ENCODE assay signal across 8 cellular contexts in genomic region chr6:162727347-162728176, GRCh38.
DNase-seq lines count a peak whose midpoint lies in the region; ATAC-seq lines count a peak whose summit lies in the region.

TSS of gene PACRG (plus strand) at chr6:162727974.
TSS of gene PRKN (minus strand) at chr6:162727766.

- peak within 1 kb of the TSS; percentile 97 for H3K27ac Mint-ChIP-seq in memory B cell

- H3K4me1 ChIP-seq in endocrine pancreas (ENCODE audit: control insufficient read depth, insufficient read depth, low read length), result peaks cover 21% of the 10 kb centered on the region

- peak within 1 kb of the TSS; percentile 90 for H3K4me3 ChIP-seq in endocrine pancreas (ENCODE audit: control insufficient read depth, insufficient read depth, low read length)

- no peaks in the 10 kb centered on the region for H3K36me3 ChIP-seq in endocrine pancreas (ENCODE audit: control insufficient read depth, insufficient read depth, low read length)

- H3K27me3 ChIP-seq in endocrine pancreas (ENCODE audit: control insufficient read depth, insufficient read depth, low read length), result no peaks in the 10 kb centered on the region

- H3K4me3 Mint-ChIP-seq in memory B cell, result peak within 1 kb of the TSS; percentile 100

- ATAC-seq in GM19397 (IDR thresholded peaks at IDR 0.05; ENCODE audit: unreplicated experiment) (peak; percentile 98), HG03558 (IDR thresholded peaks at IDR 0.05; ENCODE audit: extremely low read depth, unreplicated experiment) (peak; percentile 94), memory B cell (ENCODE audit: low read depth) (peak; percentile 88)

- H3K36me3 Mint-ChIP-seq in memory B cell, result no peaks in the 10 kb centered on the region

- H3K9ac ChIP-seq in endocrine pancreas (ENCODE audit: control insufficient read depth, insufficient read depth, low read length), result peak within 1 kb of the TSS; percentile 99

- H3K4me1 Mint-ChIP-seq in memory B cell, result peaks cover 8% of the 10 kb centered on the region

- DNase-seq in C1 segment of cervical spinal cord (lab: John Stamatoyannopoulos, UW), result peak; percentile 80 to 99 (median 96)
- peak; percentile 100 for DNase-seq in NCI-H82 (lab: John Stamatoyannopoulos, UW)
- peak; percentile 94 for DNase-seq in activated CD8-positive, alpha-beta memory T cell treated with anti-CD3 and anti-CD28 coated beads, Interleukin-2, amount 50 U/mL, for 1 hour (ENCODE audit: extremely low read depth)
- peak; percentile 97 to 98 for DNase-seq in memory B cell (ENCODE audit: low spot score in 2 of 2)
- DNase-seq in stimulated activated CD4-positive, alpha-beta T cell treated with anti-CD3 and anti-CD28 coated beads, TNF-alpha, amount 100 ng/mL, for 48 hours (ENCODE audit: low read depth in 3 of 3), result peak; percentile 94 to 98 (median 95)

- no peaks in the 10 kb centered on the region for H3K27me3 Mint-ChIP-seq in memory B cell

- no peaks in the 10 kb centered on the region for H3K9me3 Mint-ChIP-seq in memory B cell

- H3K9me3 ChIP-seq in endocrine pancreas (ENCODE audit: control insufficient read depth, low read length), result no peaks in the 10 kb centered on the region

Comparison
In these comparisons a context has a peak if more than half of its experiments do, and no peak if none do; other contexts are left out.
1. Peak in every context shown above with its lines: DNase-seq, ATAC-seq and H3K4me3 ChIP-seq.